24 cellular contexts compared by ENCODE assay signal in genomic region chr4:96519291-96519690, GRCh38.
DNase-seq lines count a peak whose midpoint lies in the region; ATAC-seq and TF ChIP-seq lines count a peak whose summit lies in the region.
"Had no signal": no experiment of that assay in that cellular context is flagged by ENCODE, and none has a peak within 500 bp of the region (broad histone marks: within the 10 kb centered on the region; RNA-seq: fewer than 3 reads in every experiment).

No MANE protein-coding gene starts in this region.

- H3K4me1 ChIP-seq in DND-41 (ENCODE audit: insufficient read depth, low read length) (peaks cover 56% of the 10 kb centered on the region), upper lobe of left lung (no peaks in the 10 kb centered on the region)

- peak overlapping the region; percentile 98 for H3K27ac ChIP-seq in DND-41 (ENCODE audit: low read length)
- H3K27ac ChIP-seq in upper lobe of left lung, result no peak overlapping the region
- H3K27ac ChIP-seq: 22Rv1, C4-2B, KMS-11 had no signal

- peak overlapping the region; percentile 58 for H3K9ac ChIP-seq in DND-41 (ENCODE audit: low read depth, low read length)
- H3K9ac ChIP-seq: KMS-11, SK-N-SH had no signal

- peak overlapping the region; percentile 63 for H2AFZ ChIP-seq in DND-41 (ENCODE audit: low read depth, low read length)

- no peaks in the 10 kb centered on the region for H3K27me3 ChIP-seq in DND-41 (ENCODE audit: insufficient read depth, low read length, poor library complexity)
- H3K27me3 ChIP-seq in upper lobe of left lung, result no peaks in the 10 kb centered on the region

- ATAC-seq in DND-41 (ENCODE audit: insufficient read depth, low read depth) (peak; percentile 95), upper lobe of left lung (ENCODE audit: low FRiP score in 2 of 2) (no peak), GM19467 (IDR thresholded peaks at IDR 0.05; ENCODE audit: unreplicated experiment) (no peak)

- 4 to 12% methylated on average over 1 of the region's 1 CpG for WGBS in upper lobe of left lung, 2 donors

- H3K36me3 ChIP-seq in DND-41 (ENCODE audit: insufficient read depth, low read length) (0 out of 2 replicates have a peak, but pooled peaks cover 3% of the 10 kb centered on the region), upper lobe of left lung (no peaks in the 10 kb centered on the region)

- H3K4me3 ChIP-seq in DND-41 (ENCODE audit: low read depth in 1 of 2, low read length in 2 of 2), result peak overlapping the region in 1 of 2 experiments; percentile 50; a peak in 2 of 4 replicates
- H3K4me3 ChIP-seq in astrocyte of the spinal cord (ENCODE audit: low read depth, low read length), result no peak overlapping the region
- H3K4me3 ChIP-seq in upper lobe of left lung, result no peak overlapping the region

- H3K79me2 ChIP-seq in DND-41 (ENCODE audit: insufficient read depth, low read length), result peaks cover 33% of the 10 kb centered on the region

- TF ChIP-seq CTCF in DND-41 (IDR thresholded peaks at IDR 0.05; ENCODE audit: borderline replicate concordance, extremely low read depth, low read length, poor library complexity, severe bottlenecking) (no peak), astrocyte of the spinal cord (IDR thresholded peaks at IDR 0.05; ENCODE audit: low read depth, low read length) (no peak), upper lobe of left lung (IDR thresholded peaks at IDR 0.05) (no peak)

- DNase-seq in DND-41, result peak; percentile 66
- peak; percentile 11 to 16 for DNase-seq in Kasumi-1 (lab: John Stamatoyannopoulos, UW)
- DNase-seq in OCI-M1 (lab: John Stamatoyannopoulos, UW), result peak; percentile 18
- DNase-seq in astrocyte of the spinal cord (ENCODE audit: low read depth, low spot score), result peak; percentile 31
- DNase-seq in GM19240 (ENCODE audit: insufficient read length, low spot score), result no peak
- no peak for DNase-seq in activated naive CD4-positive, alpha-beta T cell treated with Interleukin-2 at 50 U/mL for 16 hours
- no peak for DNase-seq in upper lobe of left lung
- DNase-seq: CD8-positive, alpha-beta memory T cell; DMS 273 treated with DMSO at 0.1 percent for 48 hours; DMS79; GF-D8; H7; MV-4-11; NCI-H1694; NCI-H2029 treated with DMSO at 0.1 percent for 48 hours; NCI-H2227 treated with DMSO at 0.1 percent for 48 hours; NCI-H510A; NCI-H69; SK-N-SH; SW 1271 had no signal

- H3K9me3 ChIP-seq in DND-41 (ENCODE audit: insufficient read depth, low read length, severe bottlenecking) (no peaks in the 10 kb centered on the region), upper lobe of left lung (no peaks in the 10 kb centered on the region)
- H3K9me3 ChIP-seq: SK-N-SH had no signal

- no peak for TF ChIP-seq EP300 in upper lobe of left lung (IDR thresholded peaks at IDR 0.05)

- H3K4me2 ChIP-seq in DND-41 (ENCODE audit: insufficient read depth, low read length), result peak overlapping the region; percentile 64
- H3K4me2 ChIP-seq: KMS-11, SK-N-SH had no signal

- no peak for TF ChIP-seq POLR2A in upper lobe of left lung (IDR thresholded peaks at IDR 0.05)

- H4K20me1 ChIP-seq in DND-41 (ENCODE audit: insufficient read depth, low read length), result no peaks in the 10 kb centered on the region

- in situ Hi-C loops in astrocyte of the spinal cord (cut with HindIII; ENCODE audit: low sequenced_read_pairs), result no loop called here

Comparison
In these comparisons a context has a peak if more than half of its experiments do, and no peak if none do; other contexts are left out.
1. DNase-seq: peak in DND-41 (single experiment), Kasumi-1 (2 of 2), OCI-M1 (single experiment) and astrocyte of the spinal cord (single experiment); none in GM19240 (single experiment), activated naive CD4-positive, alpha-beta T cell treated with Interleukin-2 at 50 U/mL for 16 hours (single experiment) and upper lobe of left lung (0 of 2).